14 cellular contexts compared by ENCODE assay signal in genomic region chr5:171391996-171392577, GRCh38. TPM values are rescaled to one million over a fixed set of nuclear protein-coding genes. Genes with fewer than 3 reads are reported as not detected.
DNase-seq lines count a peak whose midpoint lies in the region; ATAC-seq, FAIRE-seq and TF ChIP-seq lines count a peak whose summit lies in the region.
"Had no signal": no experiment of that assay in that cellular context is flagged by ENCODE, and none has a peak within 500 bp of the region (broad histone marks: within the 10 kb centered on the region; RNA-seq: fewer than 3 reads in every experiment).

No MANE protein-coding gene starts in this region.

- H3K9ac ChIP-seq in astrocyte (ENCODE audit: low read length): peak overlapping the region; percentile 8

- DNase-seq in MCF 10A (ENCODE audit: unreplicated experiment) (no peak), breast epithelium (ENCODE audit: low spot score in 2 of 2) (no peak), NAMALWA (ENCODE audit: low spot score) (peak; percentile 44), astrocyte (ENCODE audit: low read depth) (no peak), OCI-M2 (lab: John Stamatoyannopoulos, UW; ENCODE audit: unreplicated experiment) (no peak), COR-L47 (lab: John Stamatoyannopoulos, UW) (no peak)
- no peak for DNase-seq in stimulated activated naive B cell treated with anti-CD40 and anti-IgM and Interleukin-4, amounts not matched to agents 10 μg/mL and 1 μg/mL and 100 μg/mL, for 72 hours
- DNase-seq: activated CD4-positive, alpha-beta T cell treated with anti-CD3 and anti-CD28 coated beads for 4 hours; amniotic stem cell; dorsolateral prefrontal cortex; IMR-90; NCI-H2029; SW 1271 had no signal

- no peak overlapping the region for H2AFZ ChIP-seq in astrocyte (ENCODE audit: low read depth, low read length)

- H3K4me3 ChIP-seq in breast epithelium (no peak overlapping the region), astrocyte (ENCODE audit: insufficient read depth, low read depth, low read length) (no peak overlapping the region)

- H3K4me2 ChIP-seq in astrocyte (ENCODE audit: low read length): peak overlapping the region; percentile 93

- H3K9me3 ChIP-seq in breast epithelium (no peaks in the 10 kb centered on the region), astrocyte (ENCODE audit: insufficient read depth, low read depth, low read length) (no peaks in the 10 kb centered on the region)

- no peak for TF ChIP-seq POLR2A in breast epithelium (IDR thresholded peaks at IDR 0.05)

- TF ChIP-seq CTCF in MCF 10A (IDR thresholded peaks at IDR 0.05; ENCODE audit: unreplicated experiment): no peak
- TF ChIP-seq CTCF in breast epithelium (IDR thresholded peaks at IDR 0.05): no peak
- no peak for TF ChIP-seq CTCF in astrocyte (IDR thresholded peaks at IDR 0.05; ENCODE audit: insufficient read depth, low read depth, low read length)

- H3K4me3 Mint-ChIP-seq in MCF 10A (ENCODE audit: unreplicated experiment) (peak overlapping the region; percentile 99), astrocyte (ENCODE audit: unreplicated experiment) (peak overlapping the region; percentile 52)
- peak overlapping the region; percentile 21 to 44 for H3K4me3 Mint-ChIP-seq in stimulated activated naive B cell treated with anti-CD40 and anti-IgM and Interleukin-4, amounts not matched to agents 10 μg/mL and 1 μg/mL and 100 μg/mL, for 72 hours

- no peaks in the 10 kb centered on the region for H3K36me3 ChIP-seq in breast epithelium
- peaks cover 62% of the 10 kb centered on the region for H3K36me3 ChIP-seq in astrocyte (ENCODE audit: insufficient read depth, low read length)

- no peak overlapping the region for H3K27ac ChIP-seq in breast epithelium
- H3K27ac ChIP-seq in astrocyte (ENCODE audit: low read depth, low read length): no peak overlapping the region
- H3K27ac ChIP-seq: dorsolateral prefrontal cortex had no signal

- ATAC-seq in stimulated activated naive B cell treated with anti-CD40 and anti-IgM and Interleukin-4, amounts not matched to agents 10 μg/mL and 1 μg/mL and 100 μg/mL, for 72 hours (replicated peaks): no peak
- no peak for ATAC-seq in HG02678 (IDR thresholded peaks at IDR 0.05; ENCODE audit: unreplicated experiment)

- H4K20me1 ChIP-seq in astrocyte (ENCODE audit: insufficient read depth, low read length): peaks cover 93% of the 10 kb centered on the region

- no peaks in the 10 kb centered on the region for H3K27me3 ChIP-seq in breast epithelium
- no peaks in the 10 kb centered on the region for H3K27me3 ChIP-seq in astrocyte (ENCODE audit: insufficient read depth, low read length)
- H3K27me3 ChIP-seq: dorsolateral prefrontal cortex had no signal

- H3K4me1 ChIP-seq in breast epithelium (no peaks in the 10 kb centered on the region), astrocyte (ENCODE audit: insufficient read depth, low read length) (peaks cover 18% of the 10 kb centered on the region)

- POLR2A ChIA-PET in MCF 10A (lab: Yijun Ruan, JAX): interaction anchor here (1.3 to 3.6 kb wide), 4 partner anchors 13 to 614 kb away, joined by 3 to 15 read pairs (median 10); partner anchors contain the start of gene FBXW11

- H3K27ac Mint-ChIP-seq in MCF 10A (ENCODE audit: low read depth, unreplicated experiment) (no peak overlapping the region), astrocyte (ENCODE audit: unreplicated experiment) (no peak overlapping the region)
- H3K27ac Mint-ChIP-seq in stimulated activated naive B cell treated with anti-CD40 and anti-IgM and Interleukin-4, amounts not matched to agents 10 μg/mL and 1 μg/mL and 100 μg/mL, for 72 hours: peak overlapping the region; percentile 59

- H3K4me1 Mint-ChIP-seq in MCF 10A (ENCODE audit: insufficient read depth, unreplicated experiment) (peaks cover 56% of the 10 kb centered on the region), astrocyte (ENCODE audit: low read depth, unreplicated experiment) (peaks cover 9% of the 10 kb centered on the region)
- H3K4me1 Mint-ChIP-seq in stimulated activated naive B cell treated with anti-CD40 and anti-IgM and Interleukin-4, amounts not matched to agents 10 μg/mL and 1 μg/mL and 100 μg/mL, for 72 hours: peaks cover 31 to 77% of the 10 kb centered on the region in 2 donors

- H3K27me3 Mint-ChIP-seq in MCF 10A (ENCODE audit: insufficient read depth, unreplicated experiment) (no peaks in the 10 kb centered on the region), astrocyte (ENCODE audit: low read depth, unreplicated experiment) (no peaks in the 10 kb centered on the region)
- peaks cover 0 to 4% of the 10 kb centered on the region in 2 donors for H3K27me3 Mint-ChIP-seq in stimulated activated naive B cell treated with anti-CD40 and anti-IgM and Interleukin-4, amounts not matched to agents 10 μg/mL and 1 μg/mL and 100 μg/mL, for 72 hours

- intact Hi-C loops in MCF 10A (cut with micrococcal nuclease): no loop called here
- intact Hi-C loops in breast epithelium (cut with DNase I; ENCODE audit: low total_unique reads): no loop called here

- CTCF ChIA-PET in MCF 10A (lab: Yijun Ruan, JAX): interaction anchor here (0.6 to 4.7 kb wide), 5 partner anchors 13 to 636 kb away, joined by 3 to 20 read pairs (median 3); no protein-coding TSS in a partner anchor

- no TSS peak for BruUV-seq in MCF 10A (replicated peaks; lab: Mats Ljungman, UMichigan)

- no peak for FAIRE-seq in astrocyte (lab: Jason Lieb, UNC)

- peaks cover 94% of the 10 kb centered on the region for H3K79me2 ChIP-seq in astrocyte (ENCODE audit: insufficient read depth, low read length)

- peaks cover 100% of the 10 kb centered on the region for H3K36me3 Mint-ChIP-seq in MCF 10A (ENCODE audit: insufficient read depth, unreplicated experiment)
- H3K36me3 Mint-ChIP-seq in astrocyte (ENCODE audit: low read depth, unreplicated experiment): peaks cover 11% of the 10 kb centered on the region
- H3K36me3 Mint-ChIP-seq in stimulated activated naive B cell treated with anti-CD40 and anti-IgM and Interleukin-4, amounts not matched to agents 10 μg/mL and 1 μg/mL and 100 μg/mL, for 72 hours: peaks cover 64 to 73% of the 10 kb centered on the region in 2 donors

- H3K9me3 Mint-ChIP-seq in MCF 10A (ENCODE audit: unreplicated experiment) (no peaks in the 10 kb centered on the region), astrocyte (ENCODE audit: unreplicated experiment) (no peaks in the 10 kb centered on the region)
- no peaks in the 10 kb centered on the region for H3K9me3 Mint-ChIP-seq in stimulated activated naive B cell treated with anti-CD40 and anti-IgM and Interleukin-4, amounts not matched to agents 10 μg/mL and 1 μg/mL and 100 μg/mL, for 72 hours

RNA-seq across cellular contexts. Expression of gene NPM1, which starts 4.4 kb away (rescaled TPM):
- total RNA-seq in MCF 10A (2022): 3,249 and 4,548 TPM in 2 replicates
- total RNA-seq in breast epithelium: 100 to 1,000 TPM; 582 to 739 (median 669) TPM
- total RNA-seq in astrocyte: 1,191 and 1,219 TPM in 2 replicates

RNA-seq across cellular contexts. Expression of gene FGF18, which starts 27.4 kb away (rescaled TPM):
- total RNA-seq in MCF 10A (2022) (not detected in 2 replicates), breast epithelium (1 to 10 TPM in 1 of 3 donors, under 1 TPM in 2; 0.16 to 1.6 (median 0.33) TPM), astrocyte (0.89 and 1.2 TPM in 2 replicates)
- total RNA-seq: IMR-90 had no signal

Comparison
In these comparisons a context has a peak if more than half of its experiments do, and no peak if none do; other contexts are left out.
1. H3K4me3 Mint-ChIP-seq: peak in every context shown above with its lines; median percentile 99 in MCF 10A; 52 in astrocyte; 32 in stimulated activated naive B cell treated with anti-CD40 and anti-IgM and Interleukin-4, amounts not matched to agents 10 μg/mL and 1 μg/mL and 100 μg/mL, for 72 hours.